In the genomic region with DNA sequence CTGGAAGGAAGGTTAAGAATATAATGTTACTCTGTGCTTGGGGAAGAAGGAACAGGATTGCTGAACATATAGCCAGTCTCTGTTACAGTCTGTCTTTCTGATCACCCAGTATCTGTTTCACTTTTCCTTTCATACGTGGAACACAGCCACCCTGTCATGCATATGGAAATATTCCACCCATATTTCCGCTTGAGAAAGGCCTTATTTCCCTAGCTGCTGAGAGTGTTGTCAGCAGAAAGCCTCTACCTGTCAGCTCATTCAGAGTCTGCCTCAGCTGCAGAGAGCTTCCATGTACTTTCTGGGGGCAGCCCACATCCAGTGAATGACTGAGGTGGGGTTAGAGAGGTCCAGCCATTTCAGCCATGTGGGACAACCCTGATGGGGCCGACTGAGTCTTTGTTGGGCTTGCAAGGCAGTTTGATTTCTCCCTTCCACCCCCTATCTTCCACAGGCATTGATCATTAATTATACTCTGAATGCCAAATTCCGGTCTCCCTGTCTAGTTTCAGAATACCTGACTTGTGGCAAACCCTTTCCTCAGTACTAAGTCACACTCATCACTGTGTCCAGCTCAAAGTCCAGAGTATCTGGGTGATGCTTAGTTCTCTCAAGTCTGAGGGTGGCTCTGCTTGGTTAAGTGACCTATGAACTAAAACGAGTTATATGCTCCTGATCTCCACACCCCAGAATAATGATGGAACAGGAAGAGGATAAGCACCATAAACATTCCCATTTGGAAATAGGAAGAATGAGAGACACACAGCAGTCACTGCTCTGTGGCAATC, we compare ENCODE assay signal across 12 cellular contexts. TPM values are rescaled to one million over a fixed set of nuclear protein-coding genes. Genes with fewer than 3 reads are reported as not detected.
DNase-seq lines count a peak whose midpoint lies in the region; ATAC-seq, FAIRE-seq and TF ChIP-seq lines count a peak whose summit lies in the region.
"Had no signal": no experiment of that assay in that cellular context is flagged by ENCODE, and none has a peak within 500 bp of the region (broad histone marks: within the 10 kb centered on the region; RNA-seq: fewer than 3 reads in every experiment).

No MANE protein-coding gene starts in this region.

- no peak for TF ChIP-seq RAD21 in HepG2 (CRISPR knock-in tag; IDR thresholded peaks at IDR 0.05)

- H4K20me1 ChIP-seq in HepG2 (ENCODE audit: insufficient read depth, low read length), result no peaks in the 10 kb centered on the region
- H4K20me1 ChIP-seq in PC-3 (ENCODE audit: low read length), result no peaks in the 10 kb centered on the region

- 43% methylated on average over 3 of the region's 5 CpGs for WGBS in right lobe of liver (ENCODE audit: insufficient coverage, low coverage, low lambda C conversion rate, missing lambda C conversion rate)
- 38% methylated on average over 4 of the region's 5 CpGs for WGBS in HepG2 (ENCODE audit: low lambda C conversion rate)
- 83 to 87% methylated on average over 5 of the region's 5 CpGs for WGBS in heart right ventricle, 2 donors

- H3K9ac ChIP-seq in HepG2 (ENCODE audit: insufficient read depth, low read depth, low read length) (no peak overlapping the region), PC-3 (ENCODE audit: low read length) (no peak overlapping the region)

- H3K9me3 ChIP-seq in right lobe of liver, result no peaks in the 10 kb centered on the region
- H3K9me3 ChIP-seq in HepG2 (ENCODE audit: low read length), result no peaks in the 10 kb centered on the region
- no peaks in the 10 kb centered on the region for H3K9me3 ChIP-seq in heart right ventricle
- no peaks in the 10 kb centered on the region for H3K9me3 ChIP-seq in PC-3 (ENCODE audit: low read length)

- no peak for TF ChIP-seq EP300 in HepG2 (IDR thresholded peaks at IDR 0.05; ENCODE audit: low read depth in 2 of 2, low read length in 2 of 2)
- no peak for TF ChIP-seq EP300 in HepG2 (CRISPR knock-in tag; IDR thresholded peaks at IDR 0.05; ENCODE audit: borderline replicate concordance)

- intact Hi-C loops in right lobe of liver (cut with DNase I) (no loop called here), HepG2 (cut with micrococcal nuclease; ENCODE audit: unreplicated experiment) (no loop called here), heart right ventricle (cut with DNase I) (no loop called here), PC-3 (cut with micrococcal nuclease) (no loop called here), posterior cingulate gyrus (cut with DNase I) (no loop called here)

- H3K27me3 ChIP-seq in right lobe of liver (peaks cover 0 to 4% of the 10 kb centered on the region in 2 donors), HepG2 (ENCODE audit: control insufficient read depth in 1 of 2, insufficient read depth in 2 of 2, low read length in 2 of 2) (no peaks in the 10 kb centered on the region), heart right ventricle (peaks cover 0 to 4% (median 0%) of the 10 kb centered on the region in 7 donors), PC-3 (ENCODE audit: low read length) (no peaks in the 10 kb centered on the region)

- H3K4me1 ChIP-seq in right lobe of liver (no peaks in the 10 kb centered on the region), HepG2 (ENCODE audit: insufficient read depth, low read length) (no peaks in the 10 kb centered on the region), heart right ventricle (no peaks in the 10 kb centered on the region), PC-3 (ENCODE audit: insufficient read depth, low read length) (no peaks in the 10 kb centered on the region)

- BruUV-seq in HepG2 (replicated peaks; lab: Mats Ljungman, UMichigan) (no TSS peak), PC-3 (replicated peaks; lab: Mats Ljungman, UMichigan) (no TSS peak)

- POLR2A ChIA-PET in HepG2 (lab: Yijun Ruan, JAX), result no interaction called here
- POLR2A ChIA-PET in PC-3 (lab: Charles Lee; ENCODE audit: unreplicated experiment), result no interaction called here

- no peak overlapping the region for H2AFZ ChIP-seq in HepG2 (ENCODE audit: low read length)
- no peak overlapping the region for H2AFZ ChIP-seq in PC-3 (ENCODE audit: low read length)

- CTCF ChIA-PET in HepG2 (lab: Yijun Ruan, JAX; ENCODE audit: low intra/inter-chr PET ratio, low total read pairs) (no interaction called here), PC-3 (lab: Charles Lee) (no interaction called here)

- no peak for TF ChIP-seq CTCF in right lobe of liver (IDR thresholded peaks at IDR 0.05)
- TF ChIP-seq CTCF in HepG2 (CRISPR knock-in tag; IDR thresholded peaks at IDR 0.05), result no peak
- no peak for TF ChIP-seq CTCF in heart right ventricle (IDR thresholded peaks at IDR 0.05)
- no peak for TF ChIP-seq CTCF in PC-3 (conservative IDR thresholded peaks at IDR 0.05; ENCODE audit: low read depth, low read length)

- no peaks in the 10 kb centered on the region for H3K9me2 ChIP-seq in PC-3 (replicated peaks; ENCODE audit: low read length)

- TF ChIP-seq POLR2A in right lobe of liver (IDR thresholded peaks at IDR 0.05) (no peak), HepG2 (IDR thresholded peaks at IDR 0.05; ENCODE audit: insufficient read depth in 1 of 2, low read depth in 2 of 2, low read length in 2 of 2) (no peak)

- H3K4me3 ChIP-seq in right lobe of liver, result no peak overlapping the region
- H3K4me3 ChIP-seq in HepG2 (replicated peaks in 1 of 3; ENCODE audit: insufficient read depth in 1 of 3, low read depth in 2 of 3, low read length in 3 of 3), result no peak overlapping the region
- no peak overlapping the region for H3K4me3 ChIP-seq in heart right ventricle
- H3K4me3 ChIP-seq in PC-3 (ENCODE audit: low read length), result no peak overlapping the region

- H3K36me3 ChIP-seq in right lobe of liver (no peaks in the 10 kb centered on the region), HepG2 (replicated peaks in 1 of 2; ENCODE audit: control insufficient read depth in 1 of 2, insufficient read depth in 2 of 2, low read length in 2 of 2) (no peaks in the 10 kb centered on the region), heart right ventricle (no peaks in the 10 kb centered on the region), PC-3 (ENCODE audit: low read depth, low read length) (no peaks in the 10 kb centered on the region)

- no peak for DNase-seq in right lobe of liver
- no peak for DNase-seq in HepG2 (ENCODE audit: low spot score)
- DNase-seq in RPMI8226, result peak; percentile 61
- DNase-seq in stimulated activated CD4-positive, alpha-beta T cell treated with anti-CD3 and anti-CD28 coated beads, Interleukin-2, amount 100 ng/mL, for 48 hours, result no peak
- no peak for DNase-seq in heart right ventricle
- DNase-seq in PC-3, result no peak
- DNase-seq in posterior cingulate gyrus, result no peak
- DNase-seq: C1 segment of cervical spinal cord; effector memory CD4-positive, alpha-beta T cell had no signal

- no peaks in the 10 kb centered on the region for H3F3A ChIP-seq in PC-3 (ENCODE audit: low read length, unreplicated experiment)

- no peaks in the 10 kb centered on the region for H3K79me2 ChIP-seq in HepG2 (ENCODE audit: insufficient read depth, low read length)
- H3K79me2 ChIP-seq in PC-3 (ENCODE audit: low read length), result no peaks in the 10 kb centered on the region

- H3K27ac ChIP-seq in right lobe of liver (no peak overlapping the region), HepG2 (ENCODE audit: extremely low read length, insufficient read depth, low read length) (no peak overlapping the region), heart right ventricle (peak overlapping the region in 1 of 10 donors; percentile 47), PC-3 (ENCODE audit: low read length) (no peak overlapping the region)
- H3K27ac ChIP-seq: VCaP had no signal

- in situ Hi-C loops in HepG2 (cut with HindIII; ENCODE audit: extremely low pct_ligation_motif_present, low pct_unique_long_range_greater_than_20kb), result loop anchor here (25.0 kb wide), 1 partner anchor 241 kb away; a partner anchor contains a TSS

- ATAC-seq in right lobe of liver (peak in 3 of 4 donors; percentile 29 to 52 (median 48)), HepG2 (no peak), HG02840 (IDR thresholded peaks at IDR 0.05; ENCODE audit: low FRiP score, unreplicated experiment) (peak; percentile 88), heart right ventricle (no peak), PC-3 (no peak)

- H3K4me2 ChIP-seq in HepG2 (ENCODE audit: low read depth, low read length) (no peak overlapping the region), PC-3 (ENCODE audit: low read length) (no peak overlapping the region)

- no peak for FAIRE-seq in HepG2 (lab: Jason Lieb, UNC)

RNA-seq across cellular contexts. Expression of a gene that starts 6.6 kb away (rescaled TPM):
- total RNA-seq in right lobe of liver (not detected), HepG2 (2016; rRNA removed; fragmentation: Illumina TruSeq; extraction: Trizol) (not detected in 2 replicates), heart right ventricle (under 1 TPM in 3 of 10 donors, not detected in 7; 0.28 to 0.47 (median 0.28) TPM), PC-3 (2014; rRNA removed) (not detected in 2 replicates)
- total RNA-seq in HepG2 (2016; cell fraction: cytosol; rRNA removed; fragmentation: Illumina TruSeq; extraction: Trizol; ENCODE audit: low read depth), result not detected in 2 replicates
- total RNA-seq in HepG2 (2016; cell fraction: insoluble cytoplasmic fraction; rRNA removed; fragmentation: Illumina TruSeq; extraction: Trizol), result not detected in 2 replicates
- not detected in 2 replicates for total RNA-seq in HepG2 (2016; cell fraction: membrane; rRNA removed; fragmentation: Illumina TruSeq; extraction: Trizol)
- not detected in 2 replicates for total RNA-seq in HepG2 (2016; cell fraction: nucleus; rRNA removed; fragmentation: Illumina TruSeq; extraction: Trizol)
- polyA plus RNA-seq in HepG2 (2011; rRNA removed) (not detected in 2 replicates), heart right ventricle (not detected)
- polyA plus RNA-seq in HepG2 (2011; cell fraction: cytosol; rRNA removed), result not detected in 2 replicates
- polyA plus RNA-seq in HepG2 (2011; cell fraction: nucleus; rRNA removed), result not detected in 2 replicates
- not detected in 2 replicates for polyA plus RNA-seq in HepG2 (2012)
- polyA plus RNA-seq in HepG2 (2016; cell fraction: cytosol; fragmentation: Illumina TruSeq; extraction: Trizol; ENCODE audit: low read depth), result not detected in 2 replicates
- polyA plus RNA-seq in HepG2 (2016; cell fraction: insoluble cytoplasmic fraction; fragmentation: Illumina TruSeq; extraction: Trizol; ENCODE audit: low read depth), result not detected in 2 replicates
- polyA plus RNA-seq in HepG2 (2016; cell fraction: membrane; fragmentation: Illumina TruSeq; extraction: Trizol; ENCODE audit: low read depth), result not detected in 2 replicates
- polyA plus RNA-seq in HepG2 (2016; cell fraction: nucleus; fragmentation: Illumina TruSeq; extraction: Trizol; ENCODE audit: insufficient read depth, low read depth), result not detected in 2 replicates
- not detected in 2 replicates for polyA minus RNA-seq in HepG2 (2011; rRNA and poly(A)+ RNA removed; ENCODE audit: low replicate concordance)
- not detected in 2 replicates for polyA minus RNA-seq in HepG2 (2011; cell fraction: cytosol; rRNA and poly(A)+ RNA removed)
- not detected in 2 replicates for polyA minus RNA-seq in HepG2 (2011; cell fraction: nucleus; rRNA and poly(A)+ RNA removed)
- total RNA-seq: lung microvascular endothelial cell had no signal

RNA-seq across cellular contexts. Expression of a gene that starts 22.5 kb away (rescaled TPM):
- 10 to 100 TPM; 20.2 to 51.7 (median 32.5) TPM for total RNA-seq in right lobe of liver
- 8.1 and 9.4 TPM in 2 replicates for total RNA-seq in HepG2 (2016; rRNA removed; fragmentation: Illumina TruSeq; extraction: Trizol)
- total RNA-seq in HepG2 (2016; cell fraction: cytosol; rRNA removed; fragmentation: Illumina TruSeq; extraction: Trizol; ENCODE audit: low read depth), result 4.6 and 5.9 TPM in 2 replicates
- 8.7 and 9.1 TPM in 2 replicates for total RNA-seq in HepG2 (2016; cell fraction: insoluble cytoplasmic fraction; rRNA removed; fragmentation: Illumina TruSeq; extraction: Trizol)
- total RNA-seq in HepG2 (2016; cell fraction: membrane; rRNA removed; fragmentation: Illumina TruSeq; extraction: Trizol), result 5.0 and 5.5 TPM in 2 replicates
- total RNA-seq in HepG2 (2016; cell fraction: nucleus; rRNA removed; fragmentation: Illumina TruSeq; extraction: Trizol), result 6.6 and 7.1 TPM in 2 replicates
- polyA plus RNA-seq in HepG2 (2011; rRNA removed), result 7.0 and 7.8 TPM in 2 replicates
- 6.1 and 6.4 TPM in 2 replicates for polyA plus RNA-seq in HepG2 (2011; cell fraction: cytosol; rRNA removed)
- polyA plus RNA-seq in HepG2 (2011; cell fraction: nucleus; rRNA removed), result 12.9 and 14.5 TPM in 2 replicates
- polyA plus RNA-seq in HepG2 (2012), result 13.1 and 19.8 TPM in 2 replicates
- polyA plus RNA-seq in HepG2 (2016; cell fraction: cytosol; fragmentation: Illumina TruSeq; extraction: Trizol; ENCODE audit: low read depth), result 2.6 and 2.9 TPM in 2 replicates
- 8.3 and 8.9 TPM in 2 replicates for polyA plus RNA-seq in HepG2 (2016; cell fraction: insoluble cytoplasmic fraction; fragmentation: Illumina TruSeq; extraction: Trizol; ENCODE audit: low read depth)
- polyA plus RNA-seq in HepG2 (2016; cell fraction: membrane; fragmentation: Illumina TruSeq; extraction: Trizol; ENCODE audit: low read depth), result 3.6 and 3.7 TPM in 2 replicates
- 14.1 and 14.8 TPM in 2 replicates for polyA plus RNA-seq in HepG2 (2016; cell fraction: nucleus; fragmentation: Illumina TruSeq; extraction: Trizol; ENCODE audit: insufficient read depth, low read depth)
- 5.9 and 9.9 TPM in 2 replicates for polyA minus RNA-seq in HepG2 (2011; rRNA and poly(A)+ RNA removed; ENCODE audit: low replicate concordance)
- 4.9 and 6.3 TPM in 2 replicates for polyA minus RNA-seq in HepG2 (2011; cell fraction: cytosol; rRNA and poly(A)+ RNA removed)
- 9.2 and 13.4 TPM in 2 replicates for polyA minus RNA-seq in HepG2 (2011; cell fraction: nucleus; rRNA and poly(A)+ RNA removed)
- total RNA-seq in heart right ventricle, result 10 to 100 TPM; 31.8 to 50.6 (median 40.3) TPM
- 10 to 100 TPM; 18.4 to 20.8 TPM for polyA plus RNA-seq in heart right ventricle
- total RNA-seq in PC-3 (2014; rRNA removed), result 18.3 and 18.8 TPM in 2 replicates

RNA-seq across cellular contexts. Expression of a gene that starts 58.3 kb away (rescaled TPM):
- total RNA-seq in right lobe of liver (10 to 100 TPM; 13.1 to 24.7 (median 17.6) TPM), HepG2 (2016; rRNA removed; fragmentation: Illumina TruSeq; extraction: Trizol) (5.0 and 5.4 TPM in 2 replicates), heart right ventricle (10 to 100 TPM; 16.1 to 34.3 (median 26.9) TPM), PC-3 (2014; rRNA removed) (13.6 and 16.8 TPM in 2 replicates)
- 2.8 and 3.4 TPM in 2 replicates for total RNA-seq in HepG2 (2016; cell fraction: cytosol; rRNA removed; fragmentation: Illumina TruSeq; extraction: Trizol; ENCODE audit: low read depth)
- total RNA-seq in HepG2 (2016; cell fraction: insoluble cytoplasmic fraction; rRNA removed; fragmentation: Illumina TruSeq; extraction: Trizol), result 3.8 and 4.0 TPM in 2 replicates
- total RNA-seq in HepG2 (2016; cell fraction: membrane; rRNA removed; fragmentation: Illumina TruSeq; extraction: Trizol), result 4.8 and 5.6 TPM in 2 replicates
- total RNA-seq in HepG2 (2016; cell fraction: nucleus; rRNA removed; fragmentation: Illumina TruSeq; extraction: Trizol), result 1.5 and 3.2 TPM in 2 replicates
- polyA plus RNA-seq in HepG2 (2011; rRNA removed) (3.6 and 3.9 TPM in 2 replicates), heart right ventricle (10 to 100 TPM; 13.9 to 41.5 TPM)
- polyA plus RNA-seq in HepG2 (2011; cell fraction: cytosol; rRNA removed), result 3.1 and 3.5 TPM in 2 replicates
- polyA plus RNA-seq in HepG2 (2011; cell fraction: nucleus; rRNA removed), result 2.3 and 3.0 TPM in 2 replicates
- polyA plus RNA-seq in HepG2 (2012), result 6.2 and 10.2 TPM in 2 replicates
- polyA plus RNA-seq in HepG2 (2016; cell fraction: cytosol; fragmentation: Illumina TruSeq; extraction: Trizol; ENCODE audit: low read depth), result 10.3 and 11.1 TPM in 2 replicates
- 18.6 and 20.7 TPM in 2 replicates for polyA plus RNA-seq in HepG2 (2016; cell fraction: insoluble cytoplasmic fraction; fragmentation: Illumina TruSeq; extraction: Trizol; ENCODE audit: low read depth)
- 15.2 and 15.9 TPM in 2 replicates for polyA plus RNA-seq in HepG2 (2016; cell fraction: membrane; fragmentation: Illumina TruSeq; extraction: Trizol; ENCODE audit: low read depth)
- polyA plus RNA-seq in HepG2 (2016; cell fraction: nucleus; fragmentation: Illumina TruSeq; extraction: Trizol; ENCODE audit: insufficient read depth, low read depth), result 13.2 and 13.5 TPM in 2 replicates
- polyA minus RNA-seq in HepG2 (2011; rRNA and poly(A)+ RNA removed; ENCODE audit: low replicate concordance), result 3.0 and 5.8 TPM in 2 replicates
- 3.5 and 3.7 TPM in 2 replicates for polyA minus RNA-seq in HepG2 (2011; cell fraction: cytosol; rRNA and poly(A)+ RNA removed)
- polyA minus RNA-seq in HepG2 (2011; cell fraction: nucleus; rRNA and poly(A)+ RNA removed), result 1.7 and 2.6 TPM in 2 replicates

Comparison
In these comparisons a context has a peak if more than half of its experiments do, and no peak if none do; other contexts are left out.
1. ATAC-seq: peak in right lobe of liver (3 of 4) and HG02840 (single experiment); none in HepG2 (single experiment), heart right ventricle (0 of 8) and PC-3 (single experiment).